10 cellular contexts compared by ENCODE assay signal in genomic region chr11:119423459-119424254, GRCh38. TPM values are rescaled to one million over a fixed set of nuclear protein-coding genes. Genes with fewer than 3 reads are reported as not detected.
A peak's percentile ranks its signal among the peaks of the same experiment; 100 is the strongest.
DNase-seq lines count a peak whose midpoint lies in the region; ATAC-seq and TF ChIP-seq lines count a peak whose summit lies in the region.
"Had no signal": no experiment of that assay in that cellular context is flagged by ENCODE, and none has a peak within 500 bp of the region (broad histone marks: within the 10 kb centered on the region; RNA-seq: fewer than 3 reads in every experiment).

No MANE protein-coding gene starts in this region.

- no peaks in the 10 kb centered on the region for H3K9me3 Mint-ChIP-seq in activated naive CD8-positive, alpha-beta T cell (ENCODE audit: low read depth)
- no peaks in the 10 kb centered on the region for H3K9me3 Mint-ChIP-seq in activated naive CD8-positive, alpha-beta T cell treated with anti-CD3 and anti-CD28 coated beads, Interleukin-2, amount 50 U/mL, for 24 hours
- H3K9me3 Mint-ChIP-seq: activated CD4-positive, alpha-beta T cell treated with anti-CD3 and anti-CD28 coated beads, Interleukin-2, amount 10 ng/mL, durations not matched to agents 24 days and 14 days had no signal

- H3K36me3 Mint-ChIP-seq in activated naive CD8-positive, alpha-beta T cell = no peaks in the 10 kb centered on the region
- H3K36me3 Mint-ChIP-seq in activated naive CD8-positive, alpha-beta T cell treated with anti-CD3 and anti-CD28 coated beads, Interleukin-2, amount 50 U/mL, for 24 hours (ENCODE audit: low read depth) = no peaks in the 10 kb centered on the region

- peaks cover 24% of the 10 kb centered on the region for H3K4me1 ChIP-seq in muscle layer of colon (ENCODE audit: insufficient read depth, low read length)
- peaks cover 0 to 16% (median 2%) of the 10 kb centered on the region in 4 donors for H3K4me1 ChIP-seq in transverse colon

- H3K36me3 ChIP-seq in muscle layer of colon (ENCODE audit: insufficient read depth, low read length) (no peaks in the 10 kb centered on the region), transverse colon (no peaks in the 10 kb centered on the region)
- H3K36me3 ChIP-seq: upper lobe of right lung had no signal

- H3K4me3 ChIP-seq in muscle layer of colon (ENCODE audit: low read depth in 1 of 2, low read length in 2 of 2) (peak overlapping the region; percentile 47 to 51), transverse colon (peak overlapping the region in 2 of 4 donors; percentile 42 to 50)

- in situ Hi-C loops in transverse colon (cut with MboI; ENCODE audit: low pct_ligation_motif_present in 1 of 4, low pct_unique_long_range_greater_than_20kb in 1 of 4, low sequenced_read_pairs in 3 of 4) = no loop called here

- H3K9me3 ChIP-seq in muscle layer of colon (ENCODE audit: low read length) = no peaks in the 10 kb centered on the region
- no peaks in the 10 kb centered on the region for H3K9me3 ChIP-seq in transverse colon
- H3K9me3 ChIP-seq: upper lobe of right lung had no signal

- no peak for ATAC-seq in activated naive CD8-positive, alpha-beta T cell treated with anti-CD3 and anti-CD28 coated beads, Interleukin-2, amount 50 U/mL, for 24 hours
- no peak for ATAC-seq in sciatic nerve
- ATAC-seq: upper lobe of right lung had no signal

- H3K27ac Mint-ChIP-seq in activated naive CD8-positive, alpha-beta T cell = no peak overlapping the region
- no peak overlapping the region for H3K27ac Mint-ChIP-seq in activated naive CD8-positive, alpha-beta T cell treated with anti-CD3 and anti-CD28 coated beads, Interleukin-2, amount 50 U/mL, for 24 hours
- H3K27ac Mint-ChIP-seq: activated CD4-positive, alpha-beta T cell treated with anti-CD3 and anti-CD28 coated beads, Interleukin-2, amount 10 ng/mL, durations not matched to agents 24 days and 14 days had no signal

- intact Hi-C loops in transverse colon (cut with DNase I; ENCODE audit: low total_unique reads) = no loop called here
- intact Hi-C loops in sciatic nerve (cut with DNase I) = no loop called here

- no peak for DNase-seq in activated naive CD8-positive, alpha-beta T cell treated with anti-CD3 and anti-CD28 coated beads, Interleukin-2, amount 50 U/mL, for 24 hours
- DNase-seq in cerebellar cortex (ENCODE audit: low spot score) = peak; percentile 24
- DNase-seq in transverse colon = no peak
- DNase-seq in sciatic nerve (ENCODE audit: low spot score) = no peak
- no peak for DNase-seq in COR-L47 (lab: John Stamatoyannopoulos, UW)
- no peak for DNase-seq in GM03348 (ENCODE audit: low spot score)
- DNase-seq: activated CD4-positive, alpha-beta T cell treated with anti-CD3 and anti-CD28 coated beads, Interleukin-2, amount 10 ng/mL, durations not matched to agents 24 days and 14 days; upper lobe of right lung had no signal

- H3K27ac ChIP-seq in muscle layer of colon (ENCODE audit: low read depth, low read length) = no peak overlapping the region
- H3K27ac ChIP-seq in transverse colon = peak overlapping the region in 3 of 4 donors; percentile 70 to 71 (median 70)
- H3K27ac ChIP-seq: upper lobe of right lung had no signal

- H3K27me3 ChIP-seq in muscle layer of colon (ENCODE audit: control insufficient read depth in 1 of 2, insufficient read depth in 2 of 2, low read length in 2 of 2) (peaks cover 8 to 31% of the 10 kb centered on the region in 2 donors), transverse colon (peaks cover 38% of the 10 kb centered on the region)

- no peak overlapping the region for H3K9ac ChIP-seq in muscle layer of colon (ENCODE audit: low read length)

- H3K4me3 Mint-ChIP-seq in activated naive CD8-positive, alpha-beta T cell = peak overlapping the region; percentile 59
- no peak overlapping the region for H3K4me3 Mint-ChIP-seq in activated naive CD8-positive, alpha-beta T cell treated with anti-CD3 and anti-CD28 coated beads, Interleukin-2, amount 50 U/mL, for 24 hours
- H3K4me3 Mint-ChIP-seq: activated CD4-positive, alpha-beta T cell treated with anti-CD3 and anti-CD28 coated beads, Interleukin-2, amount 10 ng/mL, durations not matched to agents 24 days and 14 days had no signal

- peaks cover 34% of the 10 kb centered on the region for H3K27me3 Mint-ChIP-seq in activated naive CD8-positive, alpha-beta T cell
- H3K27me3 Mint-ChIP-seq in activated naive CD8-positive, alpha-beta T cell treated with anti-CD3 and anti-CD28 coated beads, Interleukin-2, amount 50 U/mL, for 24 hours = peaks cover 46% of the 10 kb centered on the region

- TF ChIP-seq POLR2A in transverse colon (IDR thresholded peaks at IDR 0.05) = no peak

- 69 to 83% methylated on average over 1 to 15 of the region's 15 CpGs for WGBS in transverse colon (ENCODE audit: low coverage in 1 of 2), 2 donors

- peaks cover 25% of the 10 kb centered on the region for H3K4me1 Mint-ChIP-seq in activated naive CD8-positive, alpha-beta T cell (ENCODE audit: low read depth)
- peaks cover 19% of the 10 kb centered on the region for H3K4me1 Mint-ChIP-seq in activated naive CD8-positive, alpha-beta T cell treated with anti-CD3 and anti-CD28 coated beads, Interleukin-2, amount 50 U/mL, for 24 hours

- no peak for TF ChIP-seq EP300 in transverse colon (IDR thresholded peaks at IDR 0.05; ENCODE audit: low read depth)

- TF ChIP-seq CTCF in transverse colon (IDR thresholded peaks at IDR 0.05) = no peak

RNA-seq across cellular contexts. Expression of gene THY1, which starts 0.7 kb away (rescaled TPM):
- 10 to 100 TPM in 3 of 4 donors, 1 to 10 TPM in 1; 5.6 to 17.6 (median 12.8) TPM for total RNA-seq in transverse colon
- total RNA-seq in sciatic nerve = 3.8 TPM

RNA-seq across cellular contexts. Expression of gene USP2, which starts 42.2 kb away (rescaled TPM):
- total RNA-seq in transverse colon (10 to 100 TPM in 3 of 4 donors, 1 to 10 TPM in 1; 9.8 to 26.6 (median 22.7) TPM), sciatic nerve (13.7 TPM)
